In the genomic region with DNA sequence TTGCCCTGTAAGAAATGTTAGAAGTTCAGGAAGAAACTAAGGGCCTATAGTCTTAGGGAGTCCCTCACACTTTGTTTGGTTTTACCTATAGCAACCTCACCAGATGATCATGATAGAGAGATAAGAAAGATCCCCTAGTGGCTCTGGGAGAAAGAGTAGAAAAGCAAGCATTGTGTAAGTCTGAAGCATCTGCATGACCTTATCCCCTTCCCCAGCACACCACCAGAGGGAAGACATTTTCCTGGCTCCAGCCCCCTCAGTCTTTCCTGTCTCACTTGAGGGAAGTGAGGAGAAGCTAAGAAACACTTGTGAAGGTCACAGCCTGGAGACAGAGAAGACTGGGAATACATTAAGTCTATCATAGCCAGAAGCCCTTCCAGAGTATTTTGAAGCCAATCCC, we compare ENCODE assay signal across 26 cellular contexts.
"Had no signal": no experiment of that assay in that cellular context is flagged by ENCODE, and none has a peak within 500 bp of the region (broad histone marks: within the 10 kb centered on the region; RNA-seq: fewer than 3 reads in every experiment).

No MANE protein-coding gene starts in this region.

- H3K4me2 ChIP-seq: smooth muscle cell had no signal

- H3K36me3 ChIP-seq: cardiac muscle cell had no signal

- H3K4me3 ChIP-seq: body of pancreas, cardiac muscle cell, gastroesophageal sphincter, sigmoid colon, smooth muscle cell, stomach, suprapubic skin, tibial nerve had no signal

- ATAC-seq: activated naive CD8-positive, alpha-beta T cell treated with anti-CD3 and anti-CD28 coated beads, Interleukin-2, amount 50 U/mL, for 24 hours; activated T-cell treated with anti-CD3 and anti-CD28 coated beads, Interleukin-2, amount 50 U/mL, for 72 hours; body of pancreas; gastroesophageal sphincter; left colon; stimulated activated memory B cell treated with anti-CD40 and anti-IgM and Interleukin-4, amounts not matched to agents 10 μg/mL and 1 μg/mL and 100 μg/mL, for 72 hours had no signal

- DNase-seq: activated B cell treated with CpG ODN at 0.5 μM for 24 hours; activated CD4-positive, alpha-beta memory T cell treated with anti-CD3 and anti-CD28 coated beads for 36 hours; activated CD4-positive, alpha-beta T cell treated with anti-CD3 and anti-CD28 coated beads for 4 hours; activated effector memory CD4-positive, alpha-beta T cell treated with anti-CD3 and anti-CD28 coated beads, Interleukin-2, amount 50 U/mL, for 16 hours; activated naive CD4-positive, alpha-beta T cell treated with anti-CD3 and anti-CD28 coated beads, Interleukin-2, amount 50 U/mL, for 16 hours; activated naive CD8-positive, alpha-beta T cell treated with anti-CD3 and anti-CD28 coated beads, Interleukin-2, amount 50 U/mL, for 24 hours; activated T-cell treated with anti-CD3 and anti-CD28 coated beads, Interleukin-2, amount 50 U/mL, for 72 hours; anterior cingulate cortex; body of pancreas; effector CD8-positive, alpha-beta T cell; head of caudate nucleus; hypothalamus; left colon; nucleus accumbens; sigmoid colon; stimulated activated CD4-positive, alpha-beta T cell treated with anti-CD3 and anti-CD28 coated beads, Interleukin-15, amount 100 ng/mL, for 24 hours; stomach; T-helper 9 cell had no signal

- H3K27me3 Mint-ChIP-seq: activated B cell treated with CpG ODN at 0.5 μM for 24 hours; activated CD4-positive, alpha-beta memory T cell treated with anti-CD3 and anti-CD28 coated beads for 36 hours; memory B cell; stimulated activated memory B cell treated with anti-CD40 and anti-IgM and Interleukin-4, amounts not matched to agents 10 μg/mL and 1 μg/mL and 100 μg/mL, for 72 hours had no signal

- H3K36me3 Mint-ChIP-seq: stimulated activated memory B cell treated with anti-CD40 and anti-IgM and Interleukin-4, amounts not matched to agents 10 μg/mL and 1 μg/mL and 100 μg/mL, for 72 hours had no signal

- H3K27ac ChIP-seq: body of pancreas, cardiac muscle cell, gastroesophageal sphincter, sigmoid colon, stomach, suprapubic skin, tibial nerve had no signal

- H3K4me1 ChIP-seq: body of pancreas, gastroesophageal sphincter, sigmoid colon, stomach, suprapubic skin, tibial nerve had no signal

- H3K27ac Mint-ChIP-seq: activated B cell treated with CpG ODN at 0.5 μM for 24 hours; activated CD4-positive, alpha-beta memory T cell treated with anti-CD3 and anti-CD28 coated beads for 36 hours; activated naive CD8-positive, alpha-beta T cell treated with anti-CD3 and anti-CD28 coated beads, Interleukin-2, amount 50 U/mL, for 24 hours; activated T-cell treated with anti-CD3 and anti-CD28 coated beads, Interleukin-2, amount 50 U/mL, for 72 hours; memory B cell; nephron; stimulated activated memory B cell treated with anti-CD40 and anti-IgM and Interleukin-4, amounts not matched to agents 10 μg/mL and 1 μg/mL and 100 μg/mL, for 72 hours had no signal

- H3K9me3 ChIP-seq: body of pancreas, sigmoid colon, suprapubic skin had no signal

- H3K4me3 Mint-ChIP-seq: activated B cell treated with CpG ODN at 0.5 μM for 24 hours; activated CD4-positive, alpha-beta memory T cell treated with anti-CD3 and anti-CD28 coated beads for 36 hours; activated naive CD8-positive, alpha-beta T cell treated with anti-CD3 and anti-CD28 coated beads, Interleukin-2, amount 50 U/mL, for 24 hours; activated T-cell treated with anti-CD3 and anti-CD28 coated beads, Interleukin-2, amount 50 U/mL, for 72 hours; memory B cell; nephron; stimulated activated memory B cell treated with anti-CD40 and anti-IgM and Interleukin-4, amounts not matched to agents 10 μg/mL and 1 μg/mL and 100 μg/mL, for 72 hours had no signal

- H3K4me1 Mint-ChIP-seq: activated B cell treated with CpG ODN at 0.5 μM for 24 hours; activated naive CD8-positive, alpha-beta T cell treated with anti-CD3 and anti-CD28 coated beads, Interleukin-2, amount 50 U/mL, for 24 hours; memory B cell; nephron; stimulated activated memory B cell treated with anti-CD40 and anti-IgM and Interleukin-4, amounts not matched to agents 10 μg/mL and 1 μg/mL and 100 μg/mL, for 72 hours had no signal

- H3K27me3 ChIP-seq: body of pancreas, cardiac muscle cell, gastroesophageal sphincter, sigmoid colon, stomach, suprapubic skin, tibial nerve had no signal
